Comparison of ENCODE assay signal across 23 cellular contexts in the genomic region with DNA sequence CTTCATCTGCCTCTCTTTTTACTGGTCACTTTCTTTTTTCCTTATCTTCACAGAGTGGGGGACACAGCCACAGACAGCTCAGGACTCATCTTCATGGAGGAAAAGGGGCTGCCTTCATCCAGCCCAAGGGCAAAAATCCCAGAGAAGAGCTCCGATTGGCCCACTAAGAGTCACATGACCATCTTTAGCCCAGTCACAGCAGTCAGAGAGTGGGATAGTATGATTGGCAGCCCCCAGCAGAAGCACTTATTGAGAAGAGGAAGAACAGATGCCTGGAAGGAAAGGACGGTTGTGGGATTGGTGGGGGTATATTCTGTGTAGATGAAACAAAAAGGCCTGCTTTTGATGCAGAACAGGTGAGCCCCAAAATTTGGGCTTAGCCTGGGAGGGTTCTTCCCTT.
DNase-seq lines count a peak whose midpoint lies in the region; ATAC-seq and TF ChIP-seq lines count a peak whose summit lies in the region.
"Had no signal": no experiment of that assay in that cellular context is flagged by ENCODE, and none has a peak within 500 bp of the region (broad histone marks: within the 10 kb centered on the region; RNA-seq: fewer than 3 reads in every experiment).

No MANE protein-coding gene starts in this region.

- no peak overlapping the region for H3K9ac ChIP-seq in neural progenitor cell
- H3K9ac ChIP-seq: BLaER1 treated with 17β-estradiol and CSF1 and Interleukin-3, amounts not matched to agents 10 nM and 100 nM had no signal

- H3K27me3 ChIP-seq in left ventricle myocardium inferior (ENCODE audit: low read depth) (no peaks in the 10 kb centered on the region), neural progenitor cell (no peaks in the 10 kb centered on the region)
- H3K27me3 ChIP-seq: BLaER1 treated with 17β-estradiol and CSF1 and Interleukin-3, amounts not matched to agents 10 nM and 100 nM; SJSA1 had no signal

- no peaks in the 10 kb centered on the region for H3K36me3 ChIP-seq in left ventricle myocardium inferior
- no peaks in the 10 kb centered on the region for H3K36me3 ChIP-seq in neural progenitor cell
- H3K36me3 ChIP-seq: BLaER1 treated with 17β-estradiol and CSF1 and Interleukin-3, amounts not matched to agents 10 nM and 100 nM; SJSA1 had no signal

- CTCF ChIA-PET in WTC11 (lab: Charles Lee): interaction anchor here (0.6 to 2.0 kb wide), 9 partner anchors 8 to 87 kb away, joined by 3 to 5 read pairs (median 3); no protein-coding TSS in a partner anchor

- H3K4me1 Mint-ChIP-seq in WTC11 (peaks cover 40% of the 10 kb centered on the region), neural progenitor cell (peaks cover 48% of the 10 kb centered on the region)

- DNase-seq in left cardiac atrium (peak; percentile 8), left ventricle myocardium inferior (no peak), WTC11 (ENCODE audit: low spot score) (no peak), neural progenitor cell (ENCODE audit: low spot score) (no peak), SW 1271 (lab: John Stamatoyannopoulos, UW) (no peak), activated gamma-delta T cell treated with Interleukin-2 at 50 U/mL for 16 hours (no peak), NCI-H226 (no peak)
- DNase-seq: CD4-positive, alpha-beta T cell; DMS53; H7; Karpas-422; NCI-H1092 treated with DMSO at 0.1 percent for 48 hours; NCI-H1436 treated with DMSO at 0.1 percent for 48 hours; NCI-H187 treated with DMSO at 0.1 percent for 48 hours; NCI-H2171 treated with DMSO at 0.1 percent for 48 hours; NCI-H748 treated with DMSO at 0.1 percent for 48 hours; NK-92 treated with Interleukin-12 subunit alpha and Interleukin-12 subunit beta, amount 100 ng/mL, for 24 hours; Right ventricle myocardium superior had no signal

- H3K9me3 ChIP-seq in left ventricle myocardium inferior (replicated peaks) (no peaks in the 10 kb centered on the region), neural progenitor cell (ENCODE audit: low read depth) (no peaks in the 10 kb centered on the region)
- H3K9me3 ChIP-seq: SJSA1 had no signal

- H3K4me3 Mint-ChIP-seq in WTC11 (no peak overlapping the region), neural progenitor cell (peak overlapping the region; percentile 27)
- H3K4me3 Mint-ChIP-seq: CD4-positive, alpha-beta T cell; IgD-negative memory B cell had no signal

- H3K27me3 Mint-ChIP-seq in WTC11 (ENCODE audit: low read depth): no peaks in the 10 kb centered on the region
- peaks cover 19% of the 10 kb centered on the region for H3K27me3 Mint-ChIP-seq in neural progenitor cell (ENCODE audit: insufficient read depth, low read depth)

- no peak for ATAC-seq in left cardiac atrium
- ATAC-seq in WTC11: no peak

- H3K27ac ChIP-seq in left ventricle myocardium inferior (replicated peaks) (no peak overlapping the region), neural progenitor cell (no peak overlapping the region)
- H3K27ac ChIP-seq: HL-60, PC-9, SJSA1 had no signal

- peaks cover 44% of the 10 kb centered on the region for H3K36me3 Mint-ChIP-seq in WTC11
- H3K36me3 Mint-ChIP-seq in neural progenitor cell: peaks cover 4% of the 10 kb centered on the region
- H3K36me3 Mint-ChIP-seq: IgD-negative memory B cell had no signal

- no peak for TF ChIP-seq CTCF in left ventricle myocardium inferior (IDR thresholded peaks at IDR 0.05; ENCODE audit: borderline replicate concordance)
- no peak for TF ChIP-seq CTCF in WTC11 (IDR thresholded peaks at IDR 0.05)
- TF ChIP-seq CTCF in neural progenitor cell (IDR thresholded peaks at IDR 0.05): no peak

- H4K20me1 ChIP-seq in neural progenitor cell (ENCODE audit: low read depth): no peaks in the 10 kb centered on the region
- H4K20me1 ChIP-seq: BLaER1 treated with 17β-estradiol and CSF1 and Interleukin-3, amounts not matched to agents 10 nM and 100 nM had no signal

- H3K4me1 ChIP-seq in left ventricle myocardium inferior (peaks cover 45% of the 10 kb centered on the region), neural progenitor cell (peaks cover 7% of the 10 kb centered on the region)

- H2AFZ ChIP-seq in neural progenitor cell (replicated peaks): no peak overlapping the region
- H2AFZ ChIP-seq: PC-9 had no signal

- H3K79me2 ChIP-seq in neural progenitor cell (ENCODE audit: low read depth): no peaks in the 10 kb centered on the region

- intact Hi-C loops in left cardiac atrium (cut with DNase I): loop anchor here in 1 of 2 donors (10.0 kb wide), 1 partner anchor 71 kb away; no protein-coding TSS in a partner anchor
- intact Hi-C loops in left ventricle myocardium inferior (cut with micrococcal nuclease): no loop called here

- POLR2A ChIA-PET in WTC11 (lab: Charles Lee): no interaction called here

- no peaks in the 10 kb centered on the region for H3F3A ChIP-seq in neural progenitor cell (ENCODE audit: low read depth)

- H3K4me3 ChIP-seq in left ventricle myocardium inferior (no peak overlapping the region), neural progenitor cell (no peak overlapping the region)
- H3K4me3 ChIP-seq: BLaER1 treated with 17β-estradiol and CSF1 and Interleukin-3, amounts not matched to agents 10 nM and 100 nM; PC-9; SJSA1 had no signal

- no peak overlapping the region for H3K4me2 ChIP-seq in neural progenitor cell
- H3K4me2 ChIP-seq: PC-9 had no signal

- no peak overlapping the region for H3K27ac Mint-ChIP-seq in WTC11
- peak overlapping the region; percentile 62 for H3K27ac Mint-ChIP-seq in neural progenitor cell
- H3K27ac Mint-ChIP-seq: CD4-positive, alpha-beta T cell; IgD-negative memory B cell had no signal

- H3K9me3 Mint-ChIP-seq in WTC11: peaks cover 29% of the 10 kb centered on the region
- peaks cover 23% of the 10 kb centered on the region for H3K9me3 Mint-ChIP-seq in neural progenitor cell
- H3K9me3 Mint-ChIP-seq: CD4-positive, alpha-beta T cell had no signal

TF ChIP-seq in WTC11, 78 proteins besides CTCF, POLR2A, EP300 and RAD21:
- TF ChIP-seq, protein P1, sequence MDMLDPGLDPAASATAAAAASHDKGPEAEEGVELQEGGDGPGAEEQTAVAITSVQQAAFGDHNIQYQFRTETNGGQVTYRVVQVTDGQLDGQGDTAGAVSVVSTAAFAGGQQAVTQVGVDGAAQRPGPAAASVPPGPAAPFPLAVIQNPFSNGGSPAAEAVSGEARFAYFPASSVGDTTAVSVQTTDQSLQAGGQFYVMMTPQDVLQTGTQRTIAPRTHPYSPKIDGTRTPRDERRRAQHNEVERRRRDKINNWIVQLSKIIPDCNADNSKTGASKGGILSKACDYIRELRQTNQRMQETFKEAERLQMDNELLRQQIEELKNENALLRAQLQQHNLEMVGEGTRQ (CRISPR knock-in tag; IDR thresholded peaks at IDR 0.05): peak; percentile 64
- TF ChIP-seq, protein P2, sequence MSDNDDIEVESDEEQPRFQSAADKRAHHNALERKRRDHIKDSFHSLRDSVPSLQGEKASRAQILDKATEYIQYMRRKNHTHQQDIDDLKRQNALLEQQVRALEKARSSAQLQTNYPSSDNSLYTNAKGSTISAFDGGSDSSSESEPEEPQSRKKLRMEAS (CRISPR knock-in tag; IDR thresholded peaks at IDR 0.05): no peak
- TF ChIP-seq ATF6 (CRISPR knock-in tag; IDR thresholded peaks at IDR 0.05): no peak
